28 cellular contexts compared by ENCODE assay signal in genomic region chr11:73453562-73453961, GRCh38.
DNase-seq lines count a peak whose midpoint lies in the region; ATAC-seq and TF ChIP-seq lines count a peak whose summit lies in the region.
"Had no signal": no experiment of that assay in that cellular context is flagged by ENCODE, and none has a peak within 500 bp of the region (broad histone marks: within the 10 kb centered on the region; RNA-seq: fewer than 3 reads in every experiment).

No MANE protein-coding gene starts in this region.

- peaks cover 5% of the 10 kb centered on the region; the same call in 1 of the 2 replicates for H3K9me1 ChIP-seq in IMR-90 (ENCODE audit: insufficient read depth, low read length)

- no peak overlapping the region for H3K4me2 ChIP-seq in IMR-90 (ENCODE audit: low read depth, low read length)
- no peak overlapping the region for H3K4me2 ChIP-seq in mesenchymal stem cell (ENCODE audit: low read length, poor library complexity, severe bottlenecking)
- H3K4me2 ChIP-seq: GM23338, smooth muscle cell had no signal

- H3K4me3 ChIP-seq in IMR-90 (ENCODE audit: insufficient read depth, low read depth, low read length) (no peak overlapping the region), adipocyte (ENCODE audit: low read length) (no peak overlapping the region), fibroblast of mammary gland (ENCODE audit: control insufficient read depth, low read depth, low read length) (no peak overlapping the region), mesenchymal stem cell (ENCODE audit: insufficient read depth in 1 of 2, low read depth in 1 of 2, low read length in 2 of 2) (no peak overlapping the region)
- no peak overlapping the region for H3K4me3 ChIP-seq in effector memory CD4-positive, alpha-beta T cell (ENCODE audit: insufficient read depth, low read depth, low read length, poor library complexity, severe bottlenecking)
- H3K4me3 ChIP-seq: gastroesophageal sphincter, GM23338, lung, mucosa of descending colon, smooth muscle cell had no signal

- no peak for TF ChIP-seq RAD21 in IMR-90 (IDR thresholded peaks at IDR 0.05; ENCODE audit: low read length)

- TF ChIP-seq CTCF in IMR-90 (conservative IDR thresholded peaks at IDR 0.05; ENCODE audit: low read depth, low read length) (no peak), fibroblast of mammary gland (conservative IDR thresholded peaks at IDR 0.05; ENCODE audit: control insufficient read depth, insufficient read depth, low read depth, low read length) (no peak)

- no peak overlapping the region for H3K27ac ChIP-seq in IMR-90 (ENCODE audit: insufficient read depth, low read length)
- no peak overlapping the region for H3K27ac ChIP-seq in mesenchymal stem cell (ENCODE audit: low read length, poor library complexity, severe bottlenecking)
- no peak overlapping the region for H3K27ac ChIP-seq in effector memory CD4-positive, alpha-beta T cell (ENCODE audit: insufficient read depth, low read length, poor library complexity, severe bottlenecking)
- H3K27ac ChIP-seq: gastroesophageal sphincter, VCaP had no signal

- H4K91ac ChIP-seq in IMR-90 (ENCODE audit: insufficient read depth, low read depth, low read length) (no peak overlapping the region), mesenchymal stem cell (ENCODE audit: low read length) (no peak overlapping the region)

- dilution Hi-C loops in IMR-90 (cut with HindIII; ENCODE audit: low sequenced_read_pairs, unreplicated experiment), result no loop called here

- H2AK9ac ChIP-seq in IMR-90 (replicated peaks; ENCODE audit: low read depth, low read length, poor library complexity), result no peak overlapping the region

- no peak overlapping the region for H2BK12ac ChIP-seq in mesenchymal stem cell (ENCODE audit: low read length in 2 of 2)

- DNase-seq in IMR-90, result peak; percentile 39
- peak; percentile 66 for DNase-seq in adipocyte (ENCODE audit: low read depth)
- DNase-seq in fibroblast of mammary gland (ENCODE audit: low read depth), result peak; percentile 42
- DNase-seq in mesenchymal stem cell, result peak; percentile 9
- DNase-seq in ecto neural progenitor cell (ENCODE audit: low spot score), result no peak
- DNase-seq in G401 (ENCODE audit: low spot score), result no peak
- DNase-seq in effector memory CD4-positive, alpha-beta T cell, result no peak
- DNase-seq: activated CD4-positive, alpha-beta T cell treated with anti-CD3 and anti-CD28 coated beads for 36 hours; activated CD8-positive, alpha-beta T cell treated with anti-CD3 and anti-CD28 coated beads for 36 hours; activated naive CD4-positive, alpha-beta T cell treated with anti-CD3 and anti-CD28 coated beads, Interleukin-2, amount 10 ng/mL, durations not matched to agents 7 days and 5 days; amniotic stem cell; DMS79 treated with DMSO at 0.1 percent for 48 hours; HFFc6; kidney glomerular epithelial cell; mucosa of descending colon; NCI-H1417 treated with DMSO at 0.1 percent for 48 hours; NCI-H226; occipital lobe; stimulated activated naive CD8-positive, alpha-beta T cell treated with anti-CD3 and anti-CD28 coated beads, Interleukin-15, Interleukin-2, amounts not matched to agents 100 U/mL and 50 U/mL, for 24 hours; T-helper 9 cell had no signal

- no peaks in the 10 kb centered on the region for H3K9me3 ChIP-seq in IMR-90 (ENCODE audit: control insufficient read depth, insufficient read depth, low read length)
- H3K9me3 ChIP-seq in adipocyte (ENCODE audit: control insufficient read depth, low read length), result no peaks in the 10 kb centered on the region
- no peaks in the 10 kb centered on the region for H3K9me3 ChIP-seq in mesenchymal stem cell (ENCODE audit: control insufficient read depth, low read length)
- no peaks in the 10 kb centered on the region for H3K9me3 ChIP-seq in effector memory CD4-positive, alpha-beta T cell (ENCODE audit: control insufficient read depth, low read length)
- H3K9me3 ChIP-seq: gastroesophageal sphincter, mucosa of descending colon had no signal

- H4K20me1 ChIP-seq in IMR-90 (ENCODE audit: insufficient read depth, low read length), result no peaks in the 10 kb centered on the region

- H3K4me1 ChIP-seq in IMR-90 (ENCODE audit: control insufficient read depth, insufficient read depth, low read length), result no peaks in the 10 kb centered on the region
- H3K4me1 ChIP-seq in adipocyte (ENCODE audit: control insufficient read depth, insufficient read depth, low read length), result peaks cover 18% of the 10 kb centered on the region
- no peaks in the 10 kb centered on the region for H3K4me1 ChIP-seq in mesenchymal stem cell (ENCODE audit: control insufficient read depth, insufficient read depth, low read depth, low read length)
- H3K4me1 ChIP-seq in effector memory CD4-positive, alpha-beta T cell (ENCODE audit: control insufficient read depth, insufficient read depth, low read length, poor library complexity, severe bottlenecking), result no peaks in the 10 kb centered on the region

- H2BK5ac ChIP-seq in IMR-90 (ENCODE audit: low read depth, low read length, poor library complexity, severe bottlenecking) (no peak overlapping the region), mesenchymal stem cell (ENCODE audit: low read depth, low read length, poor library complexity, severe bottlenecking) (no peak overlapping the region)

- BruUV-seq in IMR-90 (replicated peaks; lab: Mats Ljungman, UMichigan), result no TSS peak

- H2AFZ ChIP-seq in IMR-90 (replicated peaks; ENCODE audit: low read length, poor library complexity) (no peak overlapping the region), mesenchymal stem cell (ENCODE audit: low read depth, low read length) (no peak overlapping the region)
- H2AFZ ChIP-seq: GM23338 had no signal

- no peak overlapping the region for H2BK120ac ChIP-seq in IMR-90 (ENCODE audit: low read depth, low read length)
- no peak overlapping the region for H2BK120ac ChIP-seq in mesenchymal stem cell (ENCODE audit: low read depth, low read length)

- intact Hi-C loops in IMR-90 (cut with micrococcal nuclease), result no loop called here

- H3K36me3 ChIP-seq in IMR-90 (ENCODE audit: control insufficient read depth, insufficient read depth, low read length) (no peaks in the 10 kb centered on the region), adipocyte (ENCODE audit: control insufficient read depth, insufficient read depth, low read length, severe bottlenecking) (no peaks in the 10 kb centered on the region), mesenchymal stem cell (ENCODE audit: control insufficient read depth in 1 of 2, insufficient read depth in 2 of 2, low read depth in 1 of 2, low read length in 2 of 2) (no peaks in the 10 kb centered on the region)
- no peaks in the 10 kb centered on the region for H3K36me3 ChIP-seq in effector memory CD4-positive, alpha-beta T cell (ENCODE audit: control insufficient read depth, insufficient read depth, low read length)
- H3K36me3 ChIP-seq: gastroesophageal sphincter had no signal

- no peak overlapping the region for H4K5ac ChIP-seq in IMR-90 (ENCODE audit: low read depth, low read length)

- H3K9ac ChIP-seq in IMR-90 (ENCODE audit: low read depth, low read length) (no peak overlapping the region), adipocyte (ENCODE audit: low read length) (no peak overlapping the region), mesenchymal stem cell (ENCODE audit: low read length) (no peak overlapping the region)

- no peak overlapping the region for H3K23ac ChIP-seq in IMR-90 (ENCODE audit: low read depth, low read length)
- H3K23ac ChIP-seq in mesenchymal stem cell (ENCODE audit: low read length in 2 of 2), result no peak overlapping the region

- H3K18ac ChIP-seq in IMR-90 (ENCODE audit: low read depth, low read length) (no peak overlapping the region), mesenchymal stem cell (ENCODE audit: low read depth in 1 of 2, low read length in 2 of 2) (no peak overlapping the region)

- POLR2A ChIA-PET in IMR-90 (lab: Charles Lee; ENCODE audit: unreplicated experiment), result no interaction called here

- H2AK5ac ChIP-seq in IMR-90 (ENCODE audit: low read depth, low read length), result no peak overlapping the region
- no peak overlapping the region for H2AK5ac ChIP-seq in mesenchymal stem cell (ENCODE audit: low read length, severe bottlenecking)

- H4K8ac ChIP-seq in IMR-90 (ENCODE audit: low read depth in 2 of 2, low read length in 2 of 2) (no peak overlapping the region), mesenchymal stem cell (ENCODE audit: low read length) (no peak overlapping the region)

- CTCF ChIA-PET in IMR-90 (lab: Yijun Ruan, JAX), result interaction anchor here (1.1 to 1.2 kb wide), 2 partner anchors 10 to 26 kb away, joined by 3 to 4 read pairs; no protein-coding TSS in a partner anchor

- no peak overlapping the region for H3K56ac ChIP-seq in IMR-90 (ENCODE audit: extremely low read depth, insufficient read depth, low read length)

- no CpG with 5 or more reads among the region's 4 CpGs for WGBS in IMR-90 (ENCODE audit: extremely low coverage in 2 of 2, insufficient read length in 1 of 2), 2 experiments
- 80% methylated on average over 2 of the region's 4 CpGs for WGBS in mesenchymal stem cell

- H3K79me1 ChIP-seq in IMR-90 (ENCODE audit: low read depth in 1 of 2, low read length in 2 of 2) (peaks cover 4% of the 10 kb centered on the region in 2 experiments; a peak in 2 of 4 replicates), mesenchymal stem cell (replicated peaks; ENCODE audit: low read length, poor library complexity, severe bottlenecking) (peaks cover 21% of the 10 kb centered on the region)

- no peak overlapping the region for H3K4ac ChIP-seq in IMR-90 (ENCODE audit: low read depth, low read length)
- H3K4ac ChIP-seq in mesenchymal stem cell (ENCODE audit: low read depth in 1 of 2, low read length in 2 of 2), result no peak overlapping the region

- ATAC-seq in IMR-90 (ENCODE audit: low read depth) (0 out of 2 replicates have a peak, but pooled peaks have one; percentile 17), GM21360 (IDR thresholded peaks at IDR 0.05; ENCODE audit: unreplicated experiment) (no peak)
- ATAC-seq: activated CD4-positive, alpha-beta T cell treated with anti-CD3 and anti-CD28 coated beads for 36 hours; activated CD8-positive, alpha-beta T cell treated with anti-CD3 and anti-CD28 coated beads for 36 hours; activated T-helper 17 cell treated with anti-CD3 and anti-CD28 coated beads, Interleukin-2, amount 50 U/mL, for 72 hours; gastroesophageal sphincter; mucosa of descending colon; natural killer cell treated with Interleukin-12 subunit alpha and Interleukin-12 subunit beta and Interleukin-15 and Interleukin-18, amount 100 ng/mL, for 72 hours; stimulated activated naive CD8-positive, alpha-beta T cell treated with anti-CD3 and anti-CD28 coated beads, Interleukin-15, Interleukin-2, amounts not matched to agents 100 U/mL and 50 U/mL, for 24 hours had no signal

- no peaks in the 10 kb centered on the region for H3K27me3 ChIP-seq in IMR-90 (ENCODE audit: control insufficient read depth, insufficient read depth, low read length)
- H3K27me3 ChIP-seq in adipocyte (replicated peaks; ENCODE audit: control insufficient read depth, insufficient read depth, low read length), result no peaks in the 10 kb centered on the region
- H3K27me3 ChIP-seq in mesenchymal stem cell (ENCODE audit: control insufficient read depth in 1 of 2, insufficient read depth in 1 of 2, low read length in 2 of 2), result no peaks in the 10 kb centered on the region
- H3K27me3 ChIP-seq in effector memory CD4-positive, alpha-beta T cell (replicated peaks; ENCODE audit: control insufficient read depth, insufficient read depth, low read length, poor library complexity, severe bottlenecking), result no peaks in the 10 kb centered on the region
- H3K27me3 ChIP-seq: gastroesophageal sphincter had no signal

- H2BK15ac ChIP-seq in IMR-90 (ENCODE audit: low read depth, low read length), result no peak overlapping the region
- no peak overlapping the region for H2BK15ac ChIP-seq in mesenchymal stem cell (ENCODE audit: low read depth, poor library complexity, severe bottlenecking)

- in situ Hi-C loops in IMR-90 (cut with MboI; ENCODE audit: low sequenced_read_pairs) (no loop called here), G401 (cut with HindIII; ENCODE audit: low sequenced_read_pairs) (no loop called here)

- H3K14ac ChIP-seq in IMR-90 (replicated peaks; ENCODE audit: low read depth, low read length) (no peak overlapping the region), mesenchymal stem cell (ENCODE audit: low read length in 2 of 2) (no peak overlapping the region)

- no peak for TF ChIP-seq POLR2A in IMR-90 (IDR thresholded peaks at IDR 0.05; ENCODE audit: low read depth, low read length)

- no peak overlapping the region for H2BK20ac ChIP-seq in IMR-90 (ENCODE audit: low read depth, low read length)

Comparison
In these comparisons a context has a peak if more than half of its experiments do, and no peak if none do; other contexts are left out.
1. DNase-seq: peak in IMR-90 (single experiment), adipocyte (single experiment), fibroblast of mammary gland (single experiment) and mesenchymal stem cell (single experiment); none in ecto neural progenitor cell (single experiment), G401 (single experiment) and effector memory CD4-positive, alpha-beta T cell (0 of 3).